24 cellular contexts compared by ENCODE assay signal in the genomic region with DNA sequence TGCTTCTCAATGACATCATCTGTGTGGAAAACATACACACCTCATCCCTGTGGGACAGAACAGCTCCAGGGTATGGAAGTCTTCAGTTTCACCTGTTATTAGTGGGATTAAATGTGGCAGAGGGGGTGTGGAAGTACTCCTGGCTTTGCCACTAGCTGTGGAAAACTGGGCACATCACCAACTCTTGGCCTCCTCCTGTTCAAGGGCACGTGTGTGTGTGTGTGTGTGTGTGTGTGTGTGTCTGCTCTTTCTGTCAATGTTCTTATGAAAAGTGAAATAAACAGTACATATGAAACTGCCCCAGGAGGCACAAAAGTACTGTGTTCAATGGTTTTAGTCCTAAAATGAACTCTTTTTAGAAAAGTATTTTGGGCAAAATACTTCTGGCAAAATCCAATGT.
"Had no signal": no experiment of that assay in that cellular context is flagged by ENCODE, and none has a peak within 500 bp of the region (broad histone marks: within the 10 kb centered on the region; RNA-seq: fewer than 3 reads in every experiment).

No MANE protein-coding gene starts in this region.

- H3K27me3 Mint-ChIP-seq: naive B cell; natural killer cell treated with Interleukin-12 subunit alpha and Interleukin-12 subunit beta and Interleukin-15 and Interleukin-18, amount 100 ng/mL, for 72 hours; stimulated activated naive B cell treated with anti-CD40 and anti-IgM and Interleukin-4, amounts not matched to agents 10 μg/mL and 1 μg/mL and 100 μg/mL, for 72 hours; stimulated activated naive CD8-positive, alpha-beta T cell treated with anti-CD3 and anti-CD28 coated beads, Interleukin-15, amount 100 ng/mL, for 72 hours; type B pancreatic cell had no signal

- DNase-seq: heart left ventricle; hypothalamus; immature natural killer cell; kidney; left colon; left lung; lower lobe of right lung; mammary epithelial cell; mesenchymal stem cell; naive B cell; ovary; small intestine; stimulated activated CD4-positive, alpha-beta T cell treated with anti-CD3 and anti-CD28 coated beads, Interleukin-1b, Interleukin-23, amount 100 ng/mL, for 48 hours; stimulated activated CD4-positive, alpha-beta T cell treated with anti-CD3 and anti-CD28 coated beads, Interleukin-2, amount 100 ng/mL, for 48 hours; stimulated activated CD4-positive, alpha-beta T cell treated with anti-CD3 and anti-CD28 coated beads, Interleukin-4, amount 100 ng/mL, for 4 hours; stimulated activated CD8-positive, alpha-beta memory T cell treated with anti-CD3 and anti-CD28 coated beads, Interleukin-4, amount 100 ng/mL, for 48 hours; stimulated activated naive B cell treated with anti-CD40 and anti-IgM and Interleukin-4, amounts not matched to agents 10 μg/mL and 1 μg/mL and 100 μg/mL, for 72 hours; stimulated activated naive CD8-positive, alpha-beta T cell treated with anti-CD3 and anti-CD28 coated beads, Interleukin-15, amount 100 ng/mL, for 72 hours; substantia nigra; uterus had no signal

- H3K4me1 Mint-ChIP-seq: naive B cell; stimulated activated naive B cell treated with anti-CD40 and anti-IgM and Interleukin-4, amounts not matched to agents 10 μg/mL and 1 μg/mL and 100 μg/mL, for 72 hours had no signal

- H3K27ac Mint-ChIP-seq: immature natural killer cell; natural killer cell treated with Interleukin-12 subunit alpha and Interleukin-12 subunit beta and Interleukin-15 and Interleukin-18, amount 100 ng/mL, for 72 hours; progenitor cell of endocrine pancreas; stimulated activated naive B cell treated with anti-CD40 and anti-IgM and Interleukin-4, amounts not matched to agents 10 μg/mL and 1 μg/mL and 100 μg/mL, for 72 hours; stimulated activated naive CD8-positive, alpha-beta T cell treated with anti-CD3 and anti-CD28 coated beads, Interleukin-15, amount 100 ng/mL, for 72 hours; type B pancreatic cell had no signal

- ATAC-seq: heart left ventricle; left colon; left lung; lower lobe of right lung; sciatic nerve; stimulated activated naive B cell treated with anti-CD40 and anti-IgM and Interleukin-4, amounts not matched to agents 10 μg/mL and 1 μg/mL and 100 μg/mL, for 72 hours; stimulated activated naive CD8-positive, alpha-beta T cell treated with anti-CD3 and anti-CD28 coated beads, Interleukin-15, amount 100 ng/mL, for 72 hours had no signal

- H3K9me3 Mint-ChIP-seq: immature natural killer cell; naive B cell; natural killer cell treated with Interleukin-12 subunit alpha and Interleukin-12 subunit beta and Interleukin-15 and Interleukin-18, amount 100 ng/mL, for 72 hours; stimulated activated naive B cell treated with anti-CD40 and anti-IgM and Interleukin-4, amounts not matched to agents 10 μg/mL and 1 μg/mL and 100 μg/mL, for 72 hours; stimulated activated naive CD8-positive, alpha-beta T cell treated with anti-CD3 and anti-CD28 coated beads, Interleukin-15, amount 100 ng/mL, for 72 hours; type B pancreatic cell had no signal

- H3K4me3 Mint-ChIP-seq: immature natural killer cell; naive B cell; natural killer cell treated with Interleukin-12 subunit alpha and Interleukin-12 subunit beta and Interleukin-15 and Interleukin-18, amount 100 ng/mL, for 72 hours; stimulated activated naive B cell treated with anti-CD40 and anti-IgM and Interleukin-4, amounts not matched to agents 10 μg/mL and 1 μg/mL and 100 μg/mL, for 72 hours; stimulated activated naive CD8-positive, alpha-beta T cell treated with anti-CD3 and anti-CD28 coated beads, Interleukin-15, amount 100 ng/mL, for 72 hours; type B pancreatic cell had no signal

- H3K36me3 Mint-ChIP-seq: naive B cell; natural killer cell treated with Interleukin-12 subunit alpha and Interleukin-12 subunit beta and Interleukin-15 and Interleukin-18, amount 100 ng/mL, for 72 hours; type B pancreatic cell had no signal
